ENCODE assay signal across 21 cellular contexts in genomic region chrY:17238406-17238805, GRCh38.
DNase-seq lines count a peak whose midpoint lies in the region; ATAC-seq, FAIRE-seq and TF ChIP-seq lines count a peak whose summit lies in the region.
"Had no signal": no experiment of that assay in that cellular context is flagged by ENCODE, and none has a peak within 500 bp of the region (broad histone marks: within the 10 kb centered on the region; RNA-seq: fewer than 3 reads in every experiment).

No MANE protein-coding gene starts in this region.

- no peaks in the 10 kb centered on the region for H3K9me1 ChIP-seq in endothelial cell of umbilical vein (replicated peaks; ENCODE audit: control insufficient read depth, extremely low read depth, insufficient read depth, low read length)

- BruUV-seq in endothelial cell of umbilical vein (replicated peaks; lab: Mats Ljungman, UMichigan) = no TSS peak

- peak overlapping the region; percentile 23 for H3K9ac ChIP-seq in endothelial cell of umbilical vein (replicated peaks; ENCODE audit: extremely low read depth, insufficient read depth, low read length)
- no peak overlapping the region for H3K9ac ChIP-seq in colonic mucosa (ENCODE audit: low read depth in 2 of 2, low read length in 2 of 2)

- no peak overlapping the region for H2AFZ ChIP-seq in endothelial cell of umbilical vein (ENCODE audit: low read depth, low read length)
- H2AFZ ChIP-seq: GM23338 had no signal

- WGBS in mesodermal cell (ENCODE audit: insufficient coverage in 2 of 2), 2 experiments = 80% methylated on average over 1 of the region's 2 CpGs; no CpG with 5 or more reads in 1 of the 2 experiments

- no peak for TF ChIP-seq POLR2A in endothelial cell of umbilical vein (IDR thresholded peaks at IDR 0.05; ENCODE audit: low read depth, low read length)

- dilution Hi-C loops in endothelial cell of umbilical vein (cut with MboI; ENCODE audit: extremely low pct_ligation_motif_present, low sequenced_read_pairs) = no loop called here

- no peaks in the 10 kb centered on the region for H3K9me3 ChIP-seq in endothelial cell of umbilical vein (replicated peaks; ENCODE audit: control insufficient read depth, insufficient read depth, low read length)
- no peaks in the 10 kb centered on the region for H3K9me3 ChIP-seq in mesodermal cell (ENCODE audit: control insufficient read depth, low read length)
- no peaks in the 10 kb centered on the region for H3K9me3 ChIP-seq in colonic mucosa
- H3K9me3 ChIP-seq: Caco-2 had no signal

- peaks cover 5% of the 10 kb centered on the region for H3K4me1 ChIP-seq in endothelial cell of umbilical vein (ENCODE audit: control insufficient read depth, extremely low read depth, insufficient read depth, low read length)
- peaks cover 3% of the 10 kb centered on the region for H3K4me1 ChIP-seq in mesodermal cell (ENCODE audit: control insufficient read depth, insufficient read depth, low read length, poor library complexity, severe bottlenecking)
- H3K4me1 ChIP-seq in colonic mucosa = no peaks in the 10 kb centered on the region
- H3K4me1 ChIP-seq: Caco-2 had no signal

- no peaks in the 10 kb centered on the region for H3K79me2 ChIP-seq in endothelial cell of umbilical vein (ENCODE audit: control insufficient read depth, insufficient read depth, low read length)

- POLR2A ChIA-PET in endothelial cell of umbilical vein (lab: Charles Lee) = no interaction called here

- no peaks in the 10 kb centered on the region for H3K27me3 ChIP-seq in endothelial cell of umbilical vein (ENCODE audit: control insufficient read depth in 2 of 2, insufficient read depth in 2 of 2, low read length in 2 of 2)
- H3K27me3 ChIP-seq in colonic mucosa = no peaks in the 10 kb centered on the region

- H3K27ac ChIP-seq in endothelial cell of umbilical vein (ENCODE audit: insufficient read depth, low read depth, low read length) (peak overlapping the region; percentile 61), mesodermal cell (ENCODE audit: low read depth, low read length, severe bottlenecking) (peak overlapping the region; percentile 29), colonic mucosa (no peak overlapping the region)

- ATAC-seq in GM18867 (IDR thresholded peaks at IDR 0.05; ENCODE audit: unreplicated experiment) (no peak), HG03565 (IDR thresholded peaks at IDR 0.05; ENCODE audit: unreplicated experiment) (no peak)
- ATAC-seq: GM23338 had no signal

- peak; percentile 58 for DNase-seq in HS-27A (ENCODE audit: low read depth)
- DNase-seq in RCC 7860 (ENCODE audit: low spot score) = peak; percentile 63
- DNase-seq in endothelial cell of umbilical vein (ENCODE audit: low read depth, low spot score) = no peak
- DNase-seq in colonic mucosa = no peak
- DNase-seq: Caco-2; CD4-positive, alpha-beta memory T cell; DND-41; KG1; MV-4-11; NCI-H1694; NCI-H2081; NCI-H2171; NCI-H524 treated with DMSO at 0.1 percent for 48 hours; NCI-H82; Right ventricle myocardium superior had no signal

- H3K4me3 ChIP-seq in endothelial cell of umbilical vein (replicated peaks in 1 of 3; ENCODE audit: insufficient read depth in 1 of 3, low read depth in 1 of 3, low read length in 3 of 3) (no peak overlapping the region), mesodermal cell (ENCODE audit: extremely low read depth, insufficient read depth, low read length, poor library complexity, severe bottlenecking) (no peak overlapping the region), colonic mucosa (no peak overlapping the region)
- H3K4me3 ChIP-seq: GM23338 had no signal

- no peaks in the 10 kb centered on the region for H4K20me1 ChIP-seq in endothelial cell of umbilical vein (replicated peaks; ENCODE audit: control insufficient read depth, extremely low read depth, insufficient read depth, low read length)

- no peaks in the 10 kb centered on the region for H3K36me3 ChIP-seq in endothelial cell of umbilical vein (ENCODE audit: control insufficient read depth in 2 of 2, extremely low read depth in 1 of 2, insufficient read depth in 2 of 2, low read length in 2 of 2)
- no peaks in the 10 kb centered on the region for H3K36me3 ChIP-seq in mesodermal cell (ENCODE audit: control insufficient read depth, insufficient read depth, low read length)
- H3K36me3 ChIP-seq in colonic mucosa = no peaks in the 10 kb centered on the region

- no peak for TF ChIP-seq CTCF in endothelial cell of umbilical vein (IDR thresholded peaks at IDR 0.05; ENCODE audit: extremely low read depth in 1 of 2, insufficient read depth in 1 of 2, low read depth in 1 of 2, low read length in 2 of 2)
- TF ChIP-seq CTCF in colonic mucosa (IDR thresholded peaks at IDR 0.05) = no peak

- H3K4me2 ChIP-seq in endothelial cell of umbilical vein (ENCODE audit: insufficient read depth, low read length) = no peak overlapping the region
- H3K4me2 ChIP-seq: GM23338 had no signal

- CTCF ChIA-PET in endothelial cell of umbilical vein (lab: Charles Lee) = no interaction called here

- FAIRE-seq in RCC 7860 (lab: Jason Lieb, UNC) (peak; percentile 94), endothelial cell of umbilical vein (lab: Jason Lieb, UNC) (no peak)
- FAIRE-seq: GM12891, HTR-8/SVneo had no signal

- intact Hi-C loops in endothelial cell of umbilical vein (cut with micrococcal nuclease) (loop anchor here (2.0 to 10.0 kb wide), 3 partner anchors 74 to 284 kb away; no protein-coding TSS in a partner anchor), colonic mucosa (cut with DNase I) (no loop called here)

TF ChIP-seq in endothelial cell of umbilical vein, 7 proteins besides CTCF, POLR2A, EP300 and RAD21:
- TF ChIP-seq MYC (IDR thresholded peaks at IDR 0.05; ENCODE audit: low read depth, low read length) = no peak
- no peak for TF ChIP-seq FOS (IDR thresholded peaks at IDR 0.05; ENCODE audit: borderline replicate concordance, insufficient read depth, low read length)
- TF ChIP-seq GATA2 (IDR thresholded peaks at IDR 0.05; ENCODE audit: insufficient read depth, insufficient read length, low read depth, low read length) = no peak
- no peak for TF ChIP-seq JUN (IDR thresholded peaks at IDR 0.05; ENCODE audit: borderline replicate concordance, insufficient read depth, insufficient read length, low read depth)

Comparison
In these comparisons a context has a peak if more than half of its experiments do, and no peak if none do; other contexts are left out.
1. DNase-seq: peak in HS-27A (single experiment) and RCC 7860 (single experiment); none in endothelial cell of umbilical vein (single experiment) and colonic mucosa (single experiment).